ENCODE assay signal across 14 cellular contexts in the genomic region with DNA sequence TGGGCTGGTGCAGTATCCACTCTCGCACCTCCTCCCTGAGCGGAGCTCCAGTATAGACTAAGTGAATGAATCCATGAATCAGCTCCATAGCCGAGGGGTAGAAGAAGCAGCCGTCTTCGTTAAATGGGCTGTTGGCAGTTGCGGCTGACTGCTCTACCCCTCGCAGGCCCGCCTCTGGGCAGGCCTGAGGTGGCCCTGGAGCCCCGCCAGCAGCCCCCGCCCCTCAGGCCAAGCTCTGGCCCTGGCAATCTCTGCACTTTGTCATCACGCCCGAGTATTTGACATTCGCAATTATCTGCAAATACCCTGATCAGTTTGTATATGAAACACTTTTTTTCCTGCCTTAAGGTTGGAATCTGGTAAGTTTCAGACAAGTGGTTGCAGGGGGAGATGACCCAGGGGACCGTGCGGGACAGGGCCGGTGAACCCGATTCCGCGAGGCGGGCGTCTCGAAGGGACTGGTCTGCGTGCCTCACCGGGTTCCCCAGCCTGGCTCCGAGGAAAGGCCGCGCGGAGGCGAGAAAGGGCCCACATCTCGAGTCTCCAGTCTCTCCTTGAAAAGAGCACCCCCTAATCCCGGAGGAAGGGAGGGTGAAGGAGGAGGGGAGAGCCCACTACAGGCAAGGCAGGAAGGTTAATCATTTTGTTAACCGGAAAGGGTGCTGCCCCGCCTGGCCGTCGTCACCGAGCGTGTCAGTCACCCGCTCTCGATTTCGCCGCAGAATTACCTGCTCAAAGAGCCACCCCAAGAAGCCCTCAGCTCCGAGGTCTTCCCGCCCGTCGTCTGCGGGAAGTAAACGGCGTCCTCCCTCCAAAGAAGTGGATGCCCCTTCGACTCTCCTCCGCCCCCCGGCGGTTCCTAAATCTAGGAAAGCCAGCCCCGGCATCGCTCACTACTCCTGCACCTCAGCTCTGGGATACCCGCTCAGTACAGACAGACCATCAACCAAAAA. TPM values are rescaled to one million over a fixed set of nuclear protein-coding genes. Genes with fewer than 3 reads are reported as not detected.
DNase-seq lines count a peak whose midpoint lies in the region; ATAC-seq and TF ChIP-seq lines count a peak whose summit lies in the region.
"Had no signal": no experiment of that assay in that cellular context is flagged by ENCODE, and none has a peak within 500 bp of the region (broad histone marks: within the 10 kb centered on the region; RNA-seq: fewer than 3 reads in every experiment).

No MANE protein-coding gene starts in this region.

- intact Hi-C loops in colonic mucosa (cut with DNase I) = no loop called here

- H3K27ac ChIP-seq in colonic mucosa = peak overlapping the region; percentile 84
- H3K27ac ChIP-seq: thyroid gland had no signal

- H3K4me1 Mint-ChIP-seq in memory B cell = peaks cover 5% of the 10 kb centered on the region
- H3K4me1 Mint-ChIP-seq in type B pancreatic cell (ENCODE audit: unreplicated experiment) = peaks cover 19% of the 10 kb centered on the region

- no peak for ATAC-seq in memory B cell (ENCODE audit: low read depth)
- no peak for ATAC-seq in esophagus mucosa
- ATAC-seq in GM18909 (IDR thresholded peaks at IDR 0.05; ENCODE audit: poor library complexity, unreplicated experiment) = no peak

- H3K27me3 Mint-ChIP-seq in memory B cell (peaks cover 30% of the 10 kb centered on the region), type B pancreatic cell (peaks cover 96% of the 10 kb centered on the region)

- TF ChIP-seq CTCF in colonic mucosa (IDR thresholded peaks at IDR 0.05) (no peak), type B pancreatic cell (conservative IDR thresholded peaks at IDR 0.05) (no peak)

- peaks cover 46% of the 10 kb centered on the region for H3K27me3 ChIP-seq in colonic mucosa
- H3K27me3 ChIP-seq: MG63 had no signal

- DNase-seq in stimulated activated CD4-positive, alpha-beta T cell treated with anti-CD3 and anti-CD28 coated beads, Interleukin-15, amount 100 ng/mL, for 24 hours = peak; percentile 41
- no peak for DNase-seq in stimulated activated CD4-positive, alpha-beta T cell treated with anti-CD3 and anti-CD28 coated beads, Interleukin-2, amount 100 ng/mL, for 48 hours
- DNase-seq in colonic mucosa (peak; percentile 82), memory B cell (ENCODE audit: low spot score in 2 of 2) (no peak), type B pancreatic cell (ENCODE audit: extremely low spot score, unreplicated experiment) (no peak), NCI-H82 treated with DMSO at 0.1 percent for 48 hours (lab: John Stamatoyannopoulos, UW; ENCODE audit: unreplicated experiment) (no peak)
- DNase-seq: activated gamma-delta T cell treated with Interleukin-2 at 50 U/mL for 16 hours, erythroblast, MG63, NCI-H69, T-helper 1 cell, thyroid gland had no signal

- H3K4me3 Mint-ChIP-seq in memory B cell = peak overlapping the region; percentile 17
- H3K4me3 Mint-ChIP-seq in type B pancreatic cell = peak overlapping the region; percentile 81

- H3K36me3 Mint-ChIP-seq in memory B cell = peaks cover 4% of the 10 kb centered on the region
- no peaks in the 10 kb centered on the region for H3K36me3 Mint-ChIP-seq in type B pancreatic cell

- no peaks in the 10 kb centered on the region for H3K9me3 ChIP-seq in colonic mucosa
- H3K9me3 ChIP-seq: MG63, thyroid gland had no signal

- H3K36me3 ChIP-seq in colonic mucosa = no peaks in the 10 kb centered on the region
- H3K36me3 ChIP-seq: MG63, thyroid gland had no signal

- H3K4me3 ChIP-seq in colonic mucosa = peak overlapping the region; percentile 43
- H3K4me3 ChIP-seq: MG63, thyroid gland had no signal

- H3K9ac ChIP-seq in colonic mucosa (ENCODE audit: low read depth in 2 of 2, low read length in 2 of 2) = peak overlapping the region; percentile 62 to 90

- H3K27ac Mint-ChIP-seq in memory B cell (no peak overlapping the region), type B pancreatic cell (no peak overlapping the region)

- no peaks in the 10 kb centered on the region for H3K4me1 ChIP-seq in colonic mucosa

- H3K9me3 Mint-ChIP-seq in memory B cell = peaks cover 4% of the 10 kb centered on the region
- no peaks in the 10 kb centered on the region for H3K9me3 Mint-ChIP-seq in type B pancreatic cell

RNA-seq across cellular contexts. Expression of a gene that starts 11.1 kb away (rescaled TPM):
- 100 to 1,000 TPM; 133 to 178 TPM for total RNA-seq in colonic mucosa
- total RNA-seq in type B pancreatic cell (ENCODE audit: low replicate concordance) = 3.2 and 19.1 TPM in 2 replicates
- total RNA-seq in esophagus mucosa = 1.1 TPM

Comparison
In these comparisons a context has a peak if more than half of its experiments do, and no peak if none do; other contexts are left out.
1. DNase-seq: peak in stimulated activated CD4-positive, alpha-beta T cell treated with anti-CD3 and anti-CD28 coated beads, Interleukin-15, amount 100 ng/mL, for 24 hours (single experiment) and colonic mucosa (single experiment); none in stimulated activated CD4-positive, alpha-beta T cell treated with anti-CD3 and anti-CD28 coated beads, Interleukin-2, amount 100 ng/mL, for 48 hours (0 of 2), memory B cell (0 of 2), type B pancreatic cell (single experiment) and NCI-H82 treated with DMSO at 0.1 percent for 48 hours (single experiment).